17 cellular contexts compared by ENCODE assay signal in genomic region chr5:150632305-150633160, GRCh38. TPM values are rescaled to one million over a fixed set of nuclear protein-coding genes. Genes with fewer than 3 reads are reported as not detected.
DNase-seq lines count a peak whose midpoint lies in the region; ATAC-seq, FAIRE-seq and TF ChIP-seq lines count a peak whose summit lies in the region.
"Had no signal": no experiment of that assay in that cellular context is flagged by ENCODE, and none has a peak within 500 bp of the region (broad histone marks: within the 10 kb centered on the region; RNA-seq: fewer than 3 reads in every experiment).

No MANE protein-coding gene starts in this region.

- peaks cover 70 to 99% of the 10 kb centered on the region in 2 donors for H3K4me1 ChIP-seq in thoracic aorta (ENCODE audit: control insufficient read depth in 1 of 2, low read depth in 2 of 2)

- H3K36me3 ChIP-seq in thoracic aorta: no peaks in the 10 kb centered on the region
- H3K36me3 ChIP-seq: pancreas, suprapubic skin had no signal

- TF ChIP-seq CTCF in astrocyte of the spinal cord (IDR thresholded peaks at IDR 0.05; ENCODE audit: low read depth, low read length) (no peak), thoracic aorta (IDR thresholded peaks at IDR 0.05) (no peak)

- peak overlapping the region; percentile 52 to 100 for H3K27ac ChIP-seq in thoracic aorta
- H3K27ac ChIP-seq: KMS-11, pancreas, PC-9, suprapubic skin had no signal

- no peaks in the 10 kb centered on the region for H3K27me3 ChIP-seq in thoracic aorta (replicated peaks; ENCODE audit: insufficient read depth)
- H3K27me3 ChIP-seq: pancreas, suprapubic skin had no signal

- FAIRE-seq in RCC 7860 (lab: Jason Lieb, UNC): no peak
- FAIRE-seq: pancreas had no signal

- H3K9me3 ChIP-seq in thoracic aorta: no peaks in the 10 kb centered on the region
- H3K9me3 ChIP-seq: pancreas, suprapubic skin had no signal

- in situ Hi-C loops in astrocyte of the spinal cord (cut with HindIII; ENCODE audit: low sequenced_read_pairs): no loop called here

- no peak overlapping the region for H3K4me3 ChIP-seq in astrocyte of the spinal cord (ENCODE audit: low read depth, low read length)
- H3K4me3 ChIP-seq in thoracic aorta: peak overlapping the region; percentile 10
- H3K4me3 ChIP-seq: pancreas, PC-9, suprapubic skin had no signal

- ATAC-seq in thoracic aorta (ENCODE audit: insufficient number of reproducible peaks, low FRiP score, low read depth): no peak
- ATAC-seq: left lobe of liver, pancreas had no signal

- DNase-seq in NCI-H1694 (lab: John Stamatoyannopoulos, UW) (peak; percentile 60), astrocyte of the spinal cord (ENCODE audit: low read depth, low spot score) (peak; percentile 77), hepatic stellate cell (ENCODE audit: low spot score) (peak; percentile 59), thoracic aorta (ENCODE audit: low spot score) (no peak), NCI-H510A treated with DMSO at 0.1 percent for 48 hours (lab: John Stamatoyannopoulos, UW) (no peak), DMS53 (lab: John Stamatoyannopoulos, UW) (no peak), RCC 7860 (ENCODE audit: low spot score) (no peak), COLO668 (lab: John Stamatoyannopoulos, UW; ENCODE audit: unreplicated experiment) (no peak)
- DNase-seq: activated CD4-positive, alpha-beta T cell treated with anti-CD3 and anti-CD28 coated beads, Interleukin-2, amount 50 U/mL, for 4 hours; activated gamma-delta T cell treated with Interleukin-2 at 50 U/mL for 16 hours; CD8-positive, alpha-beta memory T cell; NCI-H2107; PC-9 had no signal

RNA-seq across cellular contexts. Expression of gene SYNPO, which starts 7.9 kb away (rescaled TPM):
- 100 to 1,000 TPM; 191 to 226 TPM for total RNA-seq in thoracic aorta

RNA-seq across cellular contexts. Expression of gene MYOZ3, which starts 28.5 kb away (rescaled TPM):
- 1 to 10 TPM in 1 of 2 donors, under 1 TPM in 1; 0.81 to 2.8 TPM for total RNA-seq in thoracic aorta
- total RNA-seq: CD8-positive, alpha-beta memory T cell; PC-9 had no signal

Comparison
In these comparisons a context has a peak if more than half of its experiments do, and no peak if none do; other contexts are left out.
1. DNase-seq: peak in NCI-H1694 (single experiment), astrocyte of the spinal cord (single experiment) and hepatic stellate cell (single experiment); none in thoracic aorta (single experiment), NCI-H510A treated with DMSO at 0.1 percent for 48 hours (single experiment), DMS53 (single experiment), RCC 7860 (single experiment) and COLO668 (single experiment).